ENCODE assay signal across 8 cellular contexts in the genomic region with DNA sequence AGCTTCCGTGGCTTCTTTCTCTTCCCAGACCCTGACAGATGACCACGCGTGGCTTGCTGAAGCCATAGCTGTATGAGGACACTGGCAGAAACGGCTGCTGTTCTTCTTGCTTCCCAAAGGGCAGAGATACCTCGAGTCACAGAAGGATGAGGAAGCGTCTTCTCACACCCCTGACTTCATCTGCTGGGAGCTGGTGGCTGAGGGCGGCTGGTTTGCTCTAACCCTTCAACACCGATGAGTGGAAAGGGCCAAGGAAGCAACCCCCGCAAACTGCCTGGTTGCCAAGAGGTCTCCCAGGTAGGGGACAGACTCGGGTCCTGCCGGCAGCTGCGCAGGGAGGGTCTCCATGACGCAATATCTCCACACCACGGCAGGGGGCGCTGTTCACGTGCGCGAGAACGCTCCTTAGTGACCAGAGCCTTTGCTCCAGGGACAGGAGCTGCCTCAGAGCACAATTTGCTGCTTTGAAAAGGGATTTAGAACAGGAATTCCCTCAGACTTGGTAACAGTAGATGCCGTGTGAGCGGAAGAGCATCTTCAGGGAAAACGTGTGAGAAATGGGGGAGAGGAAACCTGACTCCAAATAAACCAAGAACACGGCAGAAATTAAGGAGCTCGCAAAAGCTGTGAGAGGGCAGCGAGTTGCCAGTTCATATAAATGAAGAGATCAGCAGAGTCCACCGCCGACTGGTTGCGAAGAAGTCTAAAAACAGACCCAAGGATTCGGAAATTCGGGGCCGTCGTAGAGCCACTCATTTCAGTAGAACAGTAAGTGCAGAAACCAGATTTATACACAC.
DNase-seq lines count a peak whose midpoint lies in the region; ATAC-seq lines count a peak whose summit lies in the region.

No MANE protein-coding gene starts in this region.

- WGBS in right cardiac atrium, result 31% methylated on average over 32 of the region's 32 CpGs

- intact Hi-C loops in right cardiac atrium (cut with DNase I) (loop anchor here in 3 of 4 donors (5.0 to 10.0 kb wide), 5 partner anchors 463 to 701 kb away; partner anchors contain the start of gene DLL1 (in 1 of the 3)), sciatic nerve (cut with DNase I) (no loop called here)

- peaks cover 3% of the 10 kb centered on the region for H3K4me1 Mint-ChIP-seq in T-helper 17 cell

- H3K9me3 ChIP-seq in T-helper 17 cell (ENCODE audit: control insufficient read depth, low read length, poor library complexity, severe bottlenecking), result no peaks in the 10 kb centered on the region
- no peaks in the 10 kb centered on the region for H3K9me3 ChIP-seq in right cardiac atrium (ENCODE audit: control insufficient read depth, low read length)

- H3K27me3 ChIP-seq in right cardiac atrium (ENCODE audit: control insufficient read depth, insufficient read depth), result no peaks in the 10 kb centered on the region

- H3K4me1 ChIP-seq in right cardiac atrium (ENCODE audit: control insufficient read depth, insufficient read depth, low read length), result no peaks in the 10 kb centered on the region

- DNase-seq in C1 segment of cervical spinal cord (lab: John Stamatoyannopoulos, UW) (peak in 13 of 14 donors; percentile 7 to 83 (median 48)), NCI-H1092 (lab: John Stamatoyannopoulos, UW) (peak; percentile 88), T-helper 17 cell (peak; percentile 40 to 58 (median 44)), anterior cingulate cortex (lab: John Stamatoyannopoulos, UW) (peak in 56 of 58 donors; percentile 18 to 86 (median 61)), right cardiac atrium (peak; percentile 64 to 88 (median 86)), sciatic nerve (ENCODE audit: low spot score) (peak; percentile 86)

- no peak overlapping the region for H3K27ac Mint-ChIP-seq in T-helper 17 cell

- H3K27me3 Mint-ChIP-seq in T-helper 17 cell, result peaks cover 72% of the 10 kb centered on the region

- peak; percentile 80 for ATAC-seq in GM19467 (IDR thresholded peaks at IDR 0.05; ENCODE audit: unreplicated experiment)
- ATAC-seq in T-helper 17 cell, result peak; percentile 74
- ATAC-seq in right cardiac atrium, result peak; percentile 87 to 93
- ATAC-seq in sciatic nerve, result peak; percentile 83
- ATAC-seq in GM21717 (IDR thresholded peaks at IDR 0.05; ENCODE audit: unreplicated experiment), result no peak

- no peak overlapping the region for H3K4me3 ChIP-seq in right cardiac atrium (ENCODE audit: low read length)

- H3K36me3 Mint-ChIP-seq in T-helper 17 cell (ENCODE audit: low read depth), result peaks cover 8% of the 10 kb centered on the region

- H3K4me3 Mint-ChIP-seq in T-helper 17 cell, result no peak overlapping the region

- no peak overlapping the region for H3K27ac ChIP-seq in right cardiac atrium (ENCODE audit: low read length)
